Comparison of ENCODE assay signal across 13 cellular contexts in genomic region chr14:99275222-99275584, GRCh38. TPM values are rescaled to one million over a fixed set of nuclear protein-coding genes. Genes with fewer than 3 reads are reported as not detected.
A peak's percentile ranks its signal among the peaks of the same experiment; 100 is the strongest.
DNase-seq lines count a peak whose midpoint lies in the region; TF ChIP-seq lines count a peak whose summit lies in the region.
"Had no signal": no experiment of that assay in that cellular context is flagged by ENCODE, and none has a peak within 500 bp of the region (broad histone marks: within the 10 kb centered on the region; RNA-seq: fewer than 3 reads in every experiment).

No MANE protein-coding gene starts in this region.

- peak overlapping the region; percentile 64 for H3K27ac Mint-ChIP-seq in activated T-cell treated with anti-CD3 and anti-CD28 coated beads, Interleukin-2, amount 50 U/mL, for 24 hours

- peak overlapping the region; percentile 82 for H3K9ac ChIP-seq in Loucy (ENCODE audit: low read depth, low read length, poor library complexity, severe bottlenecking)
- no peak overlapping the region for H3K9ac ChIP-seq in mammary epithelial cell (ENCODE audit: insufficient read depth, low read length)
- peak overlapping the region; percentile 98 for H3K9ac ChIP-seq in neural cell (ENCODE audit: low read length)

- H3K27me3 ChIP-seq in Loucy (ENCODE audit: insufficient read depth, low read length, poor library complexity, severe bottlenecking) (no peaks in the 10 kb centered on the region), mammary epithelial cell (ENCODE audit: insufficient read depth, low read length) (no peaks in the 10 kb centered on the region), neural cell (ENCODE audit: insufficient read depth, low read depth, low read length) (peaks cover 15% of the 10 kb centered on the region)

- no peaks in the 10 kb centered on the region for H3K9me2 ChIP-seq in Loucy (replicated peaks; ENCODE audit: low read depth, low read length)
- no peaks in the 10 kb centered on the region for H3K9me2 ChIP-seq in neural cell (ENCODE audit: insufficient read depth, low read length)

- H2AFZ ChIP-seq in Loucy (ENCODE audit: low read length) (peak overlapping the region; percentile 95), mammary epithelial cell (ENCODE audit: low read depth, low read length) (peak overlapping the region; percentile 74), neural cell (ENCODE audit: low read depth, low read length) (no peak overlapping the region)

- TF ChIP-seq RAD21 in neural cell (conservative IDR thresholded peaks at IDR 0.05): no peak

- no peaks in the 10 kb centered on the region for H3K36me3 ChIP-seq in Loucy (ENCODE audit: insufficient read depth, low read length)
- no peaks in the 10 kb centered on the region for H3K36me3 ChIP-seq in mammary epithelial cell (ENCODE audit: insufficient read depth, low read length)
- no peaks in the 10 kb centered on the region for H3K36me3 ChIP-seq in neural cell (ENCODE audit: insufficient read depth, low read length)
- H3K36me3 ChIP-seq: HAP-1 had no signal

- TF ChIP-seq CTCF in Loucy (conservative IDR thresholded peaks at IDR 0.05; ENCODE audit: low read length) (no peak), mammary epithelial cell (conservative IDR thresholded peaks at IDR 0.05 in 1 of 2, IDR thresholded peaks at IDR 0.05 in 1 of 2; ENCODE audit: extremely low read depth in 1 of 2, insufficient read depth in 1 of 2, low read depth in 1 of 2, low read length in 2 of 2) (no peak), neural cell (IDR thresholded peaks at IDR 0.05; ENCODE audit: poor library complexity, severe bottlenecking) (no peak)

- no TSS peak for BruUV-seq in mammary epithelial cell (replicated peaks; lab: Mats Ljungman, UMichigan)

- peak overlapping the region; percentile 80 for H3K4me2 ChIP-seq in Loucy (ENCODE audit: low read depth, low read length, poor library complexity, severe bottlenecking)
- H3K4me2 ChIP-seq in mammary epithelial cell (ENCODE audit: insufficient read depth, low read depth, low read length): peak overlapping the region; percentile 84
- H3K4me2 ChIP-seq in neural cell (ENCODE audit: low read length): no peak overlapping the region

- H4K20me1 ChIP-seq in Loucy (ENCODE audit: insufficient read depth, low read length, poor library complexity, severe bottlenecking) (no peaks in the 10 kb centered on the region), mammary epithelial cell (ENCODE audit: insufficient read depth, low read length) (no peaks in the 10 kb centered on the region), neural cell (ENCODE audit: insufficient read depth) (no peaks in the 10 kb centered on the region)

- H3F3A ChIP-seq in Loucy (ENCODE audit: low read depth) (peaks cover 6% of the 10 kb centered on the region; the same call in 1 of the 2 replicates), neural cell (ENCODE audit: insufficient read depth, low read length, poor library complexity, severe bottlenecking) (peaks cover 9% of the 10 kb centered on the region)

- in situ Hi-C loops in mammary epithelial cell (cut with MboI; ENCODE audit: low sequenced_read_pairs in 2 of 2): no loop called here

- CTCF ChIA-PET in mammary epithelial cell (lab: Charles Lee; ENCODE audit: low non-redundant PET): no interaction called here

- no peak for DNase-seq in activated T-cell treated with anti-CD3 and anti-CD28 coated beads, Interleukin-2, amount 50 U/mL, for 24 hours
- DNase-seq in activated T-cell treated with anti-CD3 and anti-CD28 coated beads for 4 hours (no peak), mammary epithelial cell (no peak), SK-N-DZ (ENCODE audit: low spot score) (no peak), dermis blood vessel endothelial cell (no peak)
- DNase-seq in stimulated activated naive CD4-positive, alpha-beta T cell (lab: John Stamatoyannopoulos, UW): no peak
- DNase-seq: aorta, SIG-M5 had no signal

- peaks cover 16% of the 10 kb centered on the region for H3K79me2 ChIP-seq in Loucy (ENCODE audit: insufficient read depth, low read length)
- peaks cover 10% of the 10 kb centered on the region for H3K79me2 ChIP-seq in mammary epithelial cell (ENCODE audit: insufficient read depth, low read length)
- H3K79me2 ChIP-seq in neural cell (replicated peaks; ENCODE audit: insufficient read depth, low read length): peaks cover 14% of the 10 kb centered on the region

- peak overlapping the region; percentile 80 for H3K4me3 ChIP-seq in Loucy (ENCODE audit: low read length, poor library complexity, severe bottlenecking)
- H3K4me3 ChIP-seq in mammary epithelial cell (replicated peaks in 1 of 3; ENCODE audit: insufficient read depth in 1 of 3, low read depth in 2 of 3, low read length in 3 of 3): no peak overlapping the region
- peak overlapping the region; percentile 91 for H3K4me3 ChIP-seq in neural cell (ENCODE audit: low read length)

- dilution Hi-C loops in mammary epithelial cell (cut with HindIII; ENCODE audit: low sequenced_read_pairs): no loop called here

- H3K9me3 Mint-ChIP-seq in activated T-cell treated with anti-CD3 and anti-CD28 coated beads, Interleukin-2, amount 50 U/mL, for 24 hours: no peaks in the 10 kb centered on the region
- H3K9me3 Mint-ChIP-seq: neural crest cell had no signal

- H3K4me1 ChIP-seq in Loucy (ENCODE audit: insufficient read depth, low read length, poor library complexity, severe bottlenecking) (peaks cover 19% of the 10 kb centered on the region), mammary epithelial cell (ENCODE audit: insufficient read depth, low read length) (peaks cover 20% of the 10 kb centered on the region)

- no peak overlapping the region for H3K27ac ChIP-seq in mammary epithelial cell (ENCODE audit: insufficient read depth, low read depth, low read length)
- H3K27ac ChIP-seq in neural cell (ENCODE audit: low read length): no peak overlapping the region

- H3K36me3 Mint-ChIP-seq in activated T-cell treated with anti-CD3 and anti-CD28 coated beads, Interleukin-2, amount 50 U/mL, for 24 hours (ENCODE audit: low read depth): peaks cover 9% of the 10 kb centered on the region

- H3K27me3 Mint-ChIP-seq in activated T-cell treated with anti-CD3 and anti-CD28 coated beads, Interleukin-2, amount 50 U/mL, for 24 hours: no peaks in the 10 kb centered on the region

- intact Hi-C loops in mammary epithelial cell (cut with micrococcal nuclease): no loop called here

- H3K9me3 ChIP-seq in Loucy (ENCODE audit: insufficient read depth, low read depth, low read length) (no peaks in the 10 kb centered on the region), mammary epithelial cell (replicated peaks; ENCODE audit: insufficient read depth, low read length) (no peaks in the 10 kb centered on the region), neural cell (ENCODE audit: low read length) (no peaks in the 10 kb centered on the region)
- H3K9me3 ChIP-seq: HAP-1 had no signal

- H3K4me3 Mint-ChIP-seq in activated T-cell treated with anti-CD3 and anti-CD28 coated beads, Interleukin-2, amount 50 U/mL, for 24 hours: peak overlapping the region; percentile 83

- H3K4me1 Mint-ChIP-seq in activated T-cell treated with anti-CD3 and anti-CD28 coated beads, Interleukin-2, amount 50 U/mL, for 24 hours (ENCODE audit: low read depth): peaks cover 50% of the 10 kb centered on the region

- no peak for TF ChIP-seq EP300 in neural cell (conservative IDR thresholded peaks at IDR 0.05; ENCODE audit: poor library complexity, severe bottlenecking)

TF ChIP-seq in neural cell, 6 proteins besides CTCF, POLR2A, EP300 and RAD21:
- TF ChIP-seq, protein P1, sequence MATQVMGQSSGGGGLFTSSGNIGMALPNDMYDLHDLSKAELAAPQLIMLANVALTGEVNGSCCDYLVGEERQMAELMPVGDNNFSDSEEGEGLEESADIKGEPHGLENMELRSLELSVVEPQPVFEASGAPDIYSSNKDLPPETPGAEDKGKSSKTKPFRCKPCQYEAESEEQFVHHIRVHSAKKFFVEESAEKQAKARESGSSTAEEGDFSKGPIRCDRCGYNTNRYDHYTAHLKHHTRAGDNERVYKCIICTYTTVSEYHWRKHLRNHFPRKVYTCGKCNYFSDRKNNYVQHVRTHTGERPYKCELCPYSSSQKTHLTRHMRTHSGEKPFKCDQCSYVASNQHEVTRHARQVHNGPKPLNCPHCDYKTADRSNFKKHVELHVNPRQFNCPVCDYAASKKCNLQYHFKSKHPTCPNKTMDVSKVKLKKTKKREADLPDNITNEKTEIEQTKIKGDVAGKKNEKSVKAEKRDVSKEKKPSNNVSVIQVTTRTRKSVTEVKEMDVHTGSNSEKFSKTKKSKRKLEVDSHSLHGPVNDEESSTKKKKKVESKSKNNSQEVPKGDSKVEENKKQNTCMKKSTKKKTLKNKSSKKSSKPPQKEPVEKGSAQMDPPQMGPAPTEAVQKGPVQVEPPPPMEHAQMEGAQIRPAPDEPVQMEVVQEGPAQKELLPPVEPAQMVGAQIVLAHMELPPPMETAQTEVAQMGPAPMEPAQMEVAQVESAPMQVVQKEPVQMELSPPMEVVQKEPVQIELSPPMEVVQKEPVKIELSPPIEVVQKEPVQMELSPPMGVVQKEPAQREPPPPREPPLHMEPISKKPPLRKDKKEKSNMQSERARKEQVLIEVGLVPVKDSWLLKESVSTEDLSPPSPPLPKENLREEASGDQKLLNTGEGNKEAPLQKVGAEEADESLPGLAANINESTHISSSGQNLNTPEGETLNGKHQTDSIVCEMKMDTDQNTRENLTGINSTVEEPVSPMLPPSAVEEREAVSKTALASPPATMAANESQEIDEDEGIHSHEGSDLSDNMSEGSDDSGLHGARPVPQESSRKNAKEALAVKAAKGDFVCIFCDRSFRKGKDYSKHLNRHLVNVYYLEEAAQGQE (IDR thresholded peaks at IDR 0.05; ENCODE audit: borderline replicate concordance): no peak
- TF ChIP-seq SMC3 (conservative IDR thresholded peaks at IDR 0.05; ENCODE audit: poor library complexity) (no peak), TAF1 (IDR thresholded peaks at IDR 0.05; ENCODE audit: low read depth) (no peak), EZH2 (IDR thresholded peaks at IDR 0.05; ENCODE audit: borderline replicate concordance, insufficient read depth, low read length, poor library complexity, severe bottlenecking) (no peak), POLR2AphosphoS5 (IDR thresholded peaks at IDR 0.05) (no peak), MXI1 (conservative IDR thresholded peaks at IDR 0.05; ENCODE audit: poor library complexity, severe bottlenecking) (no peak)

RNA-seq across cellular contexts. Expression of gene BCL11B, which starts 3.2 kb away (rescaled TPM):
- total RNA-seq in mammary epithelial cell: 1 to 10 TPM; 7.1 to 8.3 TPM
- 2.0 TPM for polyA plus RNA-seq in mammary epithelial cell
- 6.7 TPM for polyA minus RNA-seq in mammary epithelial cell
- 98.9 and 104 TPM in 2 replicates for polyA plus RNA-seq in neural cell
- polyA minus RNA-seq in neural cell: 259 and 270 TPM in 2 replicates
- 3.2 and 3.6 TPM in 2 replicates for polyA plus RNA-seq in SK-N-DZ (2014; cell fraction: cytosol; rRNA removed)
- polyA plus RNA-seq in SK-N-DZ (2014; cell fraction: nucleus; rRNA removed): 2.2 and 3.2 TPM in 2 replicates
- under 0.01 and 0.05 TPM in 2 replicates for total RNA-seq in dermis blood vessel endothelial cell
- total RNA-seq: NCI-H460 had no signal

Comparison
In these comparisons a context has a peak if more than half of its experiments do, and no peak if none do; other contexts are left out.
1. H3K4me3 ChIP-seq: peak in Loucy (single experiment) and neural cell (single experiment); none in mammary epithelial cell (0 of 3).